ENCODE assay signal across 11 cellular contexts in the genomic region with DNA sequence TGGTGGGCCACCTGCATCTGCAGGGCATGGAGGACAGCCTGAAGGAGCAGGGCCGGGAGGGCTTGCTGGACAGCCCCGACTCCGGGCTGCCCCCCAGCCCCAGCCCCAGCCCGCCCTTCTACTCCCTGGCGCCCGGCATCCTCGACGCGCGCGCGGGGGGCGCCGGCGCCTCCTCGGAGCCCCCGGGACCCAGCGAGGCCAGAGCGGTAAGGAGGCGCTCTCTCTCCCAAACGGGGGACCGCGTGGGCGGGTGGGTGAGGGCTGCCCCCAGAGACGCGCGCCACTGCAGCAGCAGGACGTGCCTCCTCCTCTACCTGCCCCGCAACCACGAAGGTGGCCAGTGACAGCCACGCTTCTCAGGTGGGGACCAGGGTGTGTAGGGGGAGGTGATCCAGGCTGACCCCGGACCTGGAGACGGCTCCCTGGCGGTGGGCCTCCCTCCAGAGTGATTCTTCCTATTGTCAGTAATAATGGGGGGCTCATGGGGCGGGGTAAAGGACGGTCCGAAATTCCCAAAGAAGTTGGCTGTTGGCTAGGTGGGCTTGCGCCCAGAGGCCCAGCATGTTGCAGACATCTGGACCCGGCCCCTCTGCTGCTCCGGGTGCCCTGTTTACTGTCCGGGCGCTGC. TPM values are rescaled to one million over a fixed set of nuclear protein-coding genes. Genes with fewer than 3 reads are reported as not detected.
DNase-seq lines count a peak whose midpoint lies in the region; ATAC-seq and TF ChIP-seq lines count a peak whose summit lies in the region.
"Had no signal": no experiment of that assay in that cellular context is flagged by ENCODE, and none has a peak within 500 bp of the region (broad histone marks: within the 10 kb centered on the region; RNA-seq: fewer than 3 reads in every experiment).

No MANE protein-coding gene starts in this region.

- peaks cover 48% of the 10 kb centered on the region for H3K4me1 Mint-ChIP-seq in WTC11
- H3K4me1 Mint-ChIP-seq: activated T-helper 17 cell treated with anti-CD3 and anti-CD28 coated beads, Interleukin-2, amount 50 U/mL, for 72 hours had no signal

- DNase-seq in GM03348 (ENCODE audit: low spot score) (peak; percentile 37), WTC11 (ENCODE audit: low spot score) (peak; percentile 41), sciatic nerve (ENCODE audit: low spot score) (no peak), AG08396 (ENCODE audit: low spot score) (no peak), NCI-H1092 (lab: John Stamatoyannopoulos, UW) (no peak)
- DNase-seq in stimulated activated CD4-positive, alpha-beta T cell treated with anti-CD3 and anti-CD28 coated beads, Interleukin-1b, Interleukin-23, amount 100 ng/mL, for 48 hours: no peak
- DNase-seq: NCI-H187 treated with DMSO at 0.1 percent for 48 hours had no signal

- H3K27me3 Mint-ChIP-seq in WTC11 (ENCODE audit: low read depth): peaks cover 34% of the 10 kb centered on the region

- no peaks in the 10 kb centered on the region for H3K36me3 Mint-ChIP-seq in WTC11

- CTCF ChIA-PET in WTC11 (lab: Charles Lee): interaction anchor here (1.3 to 2.5 kb wide), 4 partner anchors 16 to 263 kb away, joined by 4 to 8 read pairs (median 6); no protein-coding TSS in a partner anchor

- intact Hi-C loops in sciatic nerve (cut with DNase I): no loop called here

- no peak overlapping the region for H3K27ac Mint-ChIP-seq in WTC11
- H3K27ac Mint-ChIP-seq: activated T-helper 17 cell treated with anti-CD3 and anti-CD28 coated beads, Interleukin-2, amount 50 U/mL, for 72 hours had no signal

- peak overlapping the region; percentile 25 for H3K4me3 ChIP-seq in iPS-11a (ENCODE audit: low read depth, low read length)
- H3K4me3 ChIP-seq: right lobe of liver had no signal

- no peaks in the 10 kb centered on the region for H3K9me3 Mint-ChIP-seq in WTC11
- H3K9me3 Mint-ChIP-seq: activated T-helper 17 cell treated with anti-CD3 and anti-CD28 coated beads, Interleukin-2, amount 50 U/mL, for 72 hours had no signal

- TF ChIP-seq CTCF in WTC11 (IDR thresholded peaks at IDR 0.05): no peak

- ATAC-seq in WTC11 (peak; percentile 12), sciatic nerve (peak; percentile 22), GM18861 (IDR thresholded peaks at IDR 0.05; ENCODE audit: unreplicated experiment) (no peak)
- ATAC-seq: activated T-helper 17 cell treated with anti-CD3 and anti-CD28 coated beads, Interleukin-2, amount 50 U/mL, for 72 hours had no signal

- peak overlapping the region; percentile 72 for H3K4me3 Mint-ChIP-seq in WTC11
- H3K4me3 Mint-ChIP-seq: activated T-helper 17 cell treated with anti-CD3 and anti-CD28 coated beads, Interleukin-2, amount 50 U/mL, for 72 hours had no signal

- POLR2A ChIA-PET in WTC11 (lab: Charles Lee): no interaction called here

TF ChIP-seq in WTC11, 78 proteins besides CTCF, POLR2A, EP300 and RAD21 (continues in another document):
- TF ChIP-seq, protein P1, sequence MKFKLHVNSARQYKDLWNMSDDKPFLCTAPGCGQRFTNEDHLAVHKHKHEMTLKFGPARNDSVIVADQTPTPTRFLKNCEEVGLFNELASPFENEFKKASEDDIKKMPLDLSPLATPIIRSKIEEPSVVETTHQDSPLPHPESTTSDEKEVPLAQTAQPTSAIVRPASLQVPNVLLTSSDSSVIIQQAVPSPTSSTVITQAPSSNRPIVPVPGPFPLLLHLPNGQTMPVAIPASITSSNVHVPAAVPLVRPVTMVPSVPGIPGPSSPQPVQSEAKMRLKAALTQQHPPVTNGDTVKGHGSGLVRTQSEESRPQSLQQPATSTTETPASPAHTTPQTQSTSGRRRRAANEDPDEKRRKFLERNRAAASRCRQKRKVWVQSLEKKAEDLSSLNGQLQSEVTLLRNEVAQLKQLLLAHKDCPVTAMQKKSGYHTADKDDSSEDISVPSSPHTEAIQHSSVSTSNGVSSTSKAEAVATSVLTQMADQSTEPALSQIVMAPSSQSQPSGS (CRISPR knock-in tag; IDR thresholded peaks at IDR 0.05; ENCODE audit: borderline replicate concordance, low read depth): no peak
- no peak for TF ChIP-seq NR1H2 (CRISPR knock-in tag; IDR thresholded peaks at IDR 0.05)
- no peak for TF ChIP-seq ESRRA (CRISPR knock-in tag; IDR thresholded peaks at IDR 0.05; ENCODE audit: borderline replicate concordance)
- TF ChIP-seq, protein P2, sequence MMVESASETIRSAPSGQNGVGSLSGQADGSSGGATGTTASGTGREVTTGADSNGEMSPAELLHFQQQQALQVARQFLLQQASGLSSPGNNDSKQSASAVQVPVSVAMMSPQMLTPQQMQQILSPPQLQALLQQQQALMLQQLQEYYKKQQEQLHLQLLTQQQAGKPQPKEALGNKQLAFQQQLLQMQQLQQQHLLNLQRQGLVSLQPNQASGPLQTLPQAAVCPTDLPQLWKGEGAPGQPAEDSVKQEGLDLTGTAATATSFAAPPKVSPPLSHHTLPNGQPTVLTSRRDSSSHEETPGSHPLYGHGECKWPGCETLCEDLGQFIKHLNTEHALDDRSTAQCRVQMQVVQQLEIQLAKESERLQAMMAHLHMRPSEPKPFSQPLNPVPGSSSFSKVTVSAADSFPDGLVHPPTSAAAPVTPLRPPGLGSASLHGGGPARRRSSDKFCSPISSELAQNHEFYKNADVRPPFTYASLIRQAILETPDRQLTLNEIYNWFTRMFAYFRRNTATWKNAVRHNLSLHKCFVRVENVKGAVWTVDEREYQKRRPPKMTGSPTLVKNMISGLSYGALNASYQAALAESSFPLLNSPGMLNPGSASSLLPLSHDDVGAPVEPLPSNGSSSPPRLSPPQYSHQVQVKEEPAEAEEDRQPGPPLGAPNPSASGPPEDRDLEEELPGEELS (CRISPR knock-in tag; IDR thresholded peaks at IDR 0.05): peak; percentile 71; the same call in 1 of the 2 replicates
- TF ChIP-seq, protein P3, sequence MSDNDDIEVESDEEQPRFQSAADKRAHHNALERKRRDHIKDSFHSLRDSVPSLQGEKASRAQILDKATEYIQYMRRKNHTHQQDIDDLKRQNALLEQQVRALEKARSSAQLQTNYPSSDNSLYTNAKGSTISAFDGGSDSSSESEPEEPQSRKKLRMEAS (CRISPR knock-in tag; IDR thresholded peaks at IDR 0.05): peak; percentile 30; the same call in 1 of the 2 replicates
- no peak for TF ChIP-seq CREM (CRISPR knock-in tag; IDR thresholded peaks at IDR 0.05)
- TF ChIP-seq, protein P4, sequence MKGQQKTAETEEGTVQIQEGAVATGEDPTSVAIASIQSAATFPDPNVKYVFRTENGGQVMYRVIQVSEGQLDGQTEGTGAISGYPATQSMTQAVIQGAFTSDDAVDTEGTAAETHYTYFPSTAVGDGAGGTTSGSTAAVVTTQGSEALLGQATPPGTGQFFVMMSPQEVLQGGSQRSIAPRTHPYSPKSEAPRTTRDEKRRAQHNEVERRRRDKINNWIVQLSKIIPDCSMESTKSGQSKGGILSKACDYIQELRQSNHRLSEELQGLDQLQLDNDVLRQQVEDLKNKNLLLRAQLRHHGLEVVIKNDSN (CRISPR knock-in tag; IDR thresholded peaks at IDR 0.05): no peak
- no peak for TF ChIP-seq RORB (CRISPR knock-in tag; IDR thresholded peaks at IDR 0.05)
- TF ChIP-seq, protein P5, sequence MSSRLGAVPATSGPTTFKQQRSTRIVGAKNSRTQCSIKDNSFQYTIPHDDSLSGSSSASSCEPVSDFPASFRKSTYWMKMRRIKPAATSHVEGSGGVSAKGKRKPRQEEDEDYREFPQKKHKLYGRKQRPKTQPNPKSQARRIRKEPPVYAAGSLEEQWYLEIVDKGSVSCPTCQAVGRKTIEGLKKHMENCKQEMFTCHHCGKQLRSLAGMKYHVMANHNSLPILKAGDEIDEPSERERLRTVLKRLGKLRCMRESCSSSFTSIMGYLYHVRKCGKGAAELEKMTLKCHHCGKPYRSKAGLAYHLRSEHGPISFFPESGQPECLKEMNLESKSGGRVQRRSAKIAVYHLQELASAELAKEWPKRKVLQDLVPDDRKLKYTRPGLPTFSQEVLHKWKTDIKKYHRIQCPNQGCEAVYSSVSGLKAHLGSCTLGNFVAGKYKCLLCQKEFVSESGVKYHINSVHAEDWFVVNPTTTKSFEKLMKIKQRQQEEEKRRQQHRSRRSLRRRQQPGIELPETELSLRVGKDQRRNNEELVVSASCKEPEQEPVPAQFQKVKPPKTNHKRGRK (CRISPR knock-in tag; IDR thresholded peaks at IDR 0.05; ENCODE audit: borderline replicate concordance): peak; percentile 85
- TF ChIP-seq, protein P6, sequence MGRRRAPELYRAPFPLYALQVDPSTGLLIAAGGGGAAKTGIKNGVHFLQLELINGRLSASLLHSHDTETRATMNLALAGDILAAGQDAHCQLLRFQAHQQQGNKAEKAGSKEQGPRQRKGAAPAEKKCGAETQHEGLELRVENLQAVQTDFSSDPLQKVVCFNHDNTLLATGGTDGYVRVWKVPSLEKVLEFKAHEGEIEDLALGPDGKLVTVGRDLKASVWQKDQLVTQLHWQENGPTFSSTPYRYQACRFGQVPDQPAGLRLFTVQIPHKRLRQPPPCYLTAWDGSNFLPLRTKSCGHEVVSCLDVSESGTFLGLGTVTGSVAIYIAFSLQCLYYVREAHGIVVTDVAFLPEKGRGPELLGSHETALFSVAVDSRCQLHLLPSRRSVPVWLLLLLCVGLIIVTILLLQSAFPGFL (CRISPR knock-in tag; IDR thresholded peaks at IDR 0.05; ENCODE audit: borderline replicate concordance): no peak
- TF ChIP-seq, protein P7, sequence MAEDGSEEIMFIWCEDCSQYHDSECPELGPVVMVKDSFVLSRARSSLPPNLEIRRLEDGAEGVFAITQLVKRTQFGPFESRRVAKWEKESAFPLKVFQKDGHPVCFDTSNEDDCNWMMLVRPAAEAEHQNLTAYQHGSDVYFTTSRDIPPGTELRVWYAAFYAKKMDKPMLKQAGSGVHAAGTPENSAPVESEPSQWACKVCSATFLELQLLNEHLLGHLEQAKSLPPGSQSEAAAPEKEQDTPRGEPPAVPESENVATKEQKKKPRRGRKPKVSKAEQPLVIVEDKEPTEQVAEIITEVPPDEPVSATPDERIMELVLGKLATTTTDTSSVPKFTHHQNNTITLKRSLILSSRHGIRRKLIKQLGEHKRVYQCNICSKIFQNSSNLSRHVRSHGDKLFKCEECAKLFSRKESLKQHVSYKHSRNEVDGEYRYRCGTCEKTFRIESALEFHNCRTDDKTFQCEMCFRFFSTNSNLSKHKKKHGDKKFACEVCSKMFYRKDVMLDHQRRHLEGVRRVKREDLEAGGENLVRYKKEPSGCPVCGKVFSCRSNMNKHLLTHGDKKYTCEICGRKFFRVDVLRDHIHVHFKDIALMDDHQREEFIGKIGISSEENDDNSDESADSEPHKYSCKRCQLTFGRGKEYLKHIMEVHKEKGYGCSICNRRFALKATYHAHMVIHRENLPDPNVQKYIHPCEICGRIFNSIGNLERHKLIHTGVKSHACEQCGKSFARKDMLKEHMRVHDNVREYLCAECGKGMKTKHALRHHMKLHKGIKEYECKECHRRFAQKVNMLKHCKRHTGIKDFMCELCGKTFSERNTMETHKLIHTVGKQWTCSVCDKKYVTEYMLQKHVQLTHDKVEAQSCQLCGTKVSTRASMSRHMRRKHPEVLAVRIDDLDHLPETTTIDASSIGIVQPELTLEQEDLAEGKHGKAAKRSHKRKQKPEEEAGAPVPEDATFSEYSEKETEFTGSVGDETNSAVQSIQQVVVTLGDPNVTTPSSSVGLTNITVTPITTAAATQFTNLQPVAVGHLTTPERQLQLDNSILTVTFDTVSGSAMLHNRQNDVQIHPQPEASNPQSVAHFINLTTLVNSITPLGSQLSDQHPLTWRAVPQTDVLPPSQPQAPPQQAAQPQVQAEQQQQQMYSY (CRISPR knock-in tag; IDR thresholded peaks at IDR 0.05): no peak

RNA-seq across cellular contexts. Expression of a gene that starts 0.7 kb away (rescaled TPM):
- total RNA-seq in WTC11 (2021): 6.3 to 11.3 TPM (median 10.2 TPM) in 3 replicates
- 28.1 TPM for total RNA-seq in sciatic nerve
- total RNA-seq: activated T-helper 17 cell treated with anti-CD3 and anti-CD28 coated beads, Interleukin-2, amount 50 U/mL, for 72 hours had no signal

Comparison
In these comparisons a context has a peak if more than half of its experiments do, and no peak if none do; other contexts are left out.
1. DNase-seq: peak in GM03348 (single experiment) and WTC11 (single experiment); none in sciatic nerve (single experiment), AG08396 (single experiment), stimulated activated CD4-positive, alpha-beta T cell treated with anti-CD3 and anti-CD28 coated beads, Interleukin-1b, Interleukin-23, amount 100 ng/mL, for 48 hours (single experiment) and NCI-H1092 (single experiment).